ENCODE assay signal across 8 cellular contexts in genomic region chr19:39430675-39431593, GRCh38. TPM values are rescaled to one million over a fixed set of nuclear protein-coding genes. Genes with fewer than 3 reads are reported as not detected.
A peak's percentile ranks its signal among the peaks of the same experiment; 100 is the strongest.
DNase-seq lines count a peak whose midpoint lies in the region; ATAC-seq and TF ChIP-seq lines count a peak whose summit lies in the region.

No MANE protein-coding gene starts in this region.

- H3K36me3 ChIP-seq in CD8-positive, alpha-beta memory T cell (ENCODE audit: insufficient read depth, low read length): peaks cover 27% of the 10 kb centered on the region

- H3K27ac Mint-ChIP-seq in CD8-positive, alpha-beta memory T cell: peak overlapping the region; percentile 17 to 95 (median 82)
- H3K27ac Mint-ChIP-seq in activated naive CD4-positive, alpha-beta T cell treated with anti-CD3 and anti-CD28 coated beads, Interleukin-2, amount 50 U/mL, for 72 hours: peak overlapping the region; percentile 96 to 98
- peak overlapping the region; percentile 97 for H3K27ac Mint-ChIP-seq in stimulated activated effector memory CD8-positive, alpha-beta T cell treated with anti-CD3 and anti-CD28 coated beads, Interleukin-12 subunit alpha, Interleukin-12 subunit beta, amount 100 ng/mL, for 72 hours

- peak overlapping the region; percentile 62 for H3K27ac ChIP-seq in CD8-positive, alpha-beta memory T cell (ENCODE audit: low read depth, low read length)

- no peaks in the 10 kb centered on the region for H3K9me3 ChIP-seq in CD8-positive, alpha-beta memory T cell (ENCODE audit: low read length)

- peaks cover 0 to 2% (median 0%) of the 10 kb centered on the region in 5 donors for H3K9me3 Mint-ChIP-seq in CD8-positive, alpha-beta memory T cell
- no peaks in the 10 kb centered on the region for H3K9me3 Mint-ChIP-seq in activated naive CD4-positive, alpha-beta T cell treated with anti-CD3 and anti-CD28 coated beads, Interleukin-2, amount 50 U/mL, for 72 hours
- H3K9me3 Mint-ChIP-seq in stimulated activated effector memory CD8-positive, alpha-beta T cell treated with anti-CD3 and anti-CD28 coated beads, Interleukin-12 subunit alpha, Interleukin-12 subunit beta, amount 100 ng/mL, for 72 hours: no peaks in the 10 kb centered on the region

- ATAC-seq in activated naive CD4-positive, alpha-beta T cell treated with anti-CD3 and anti-CD28 coated beads, Interleukin-2, amount 50 U/mL, for 72 hours: peak; percentile 75 to 76
- ATAC-seq in stimulated activated effector memory CD8-positive, alpha-beta T cell treated with anti-CD3 and anti-CD28 coated beads, Interleukin-12 subunit alpha, Interleukin-12 subunit beta, amount 100 ng/mL, for 72 hours: peak; percentile 85

- peaks cover 6 to 45% (median 13%) of the 10 kb centered on the region in 3 donors for H3K36me3 Mint-ChIP-seq in CD8-positive, alpha-beta memory T cell
- H3K36me3 Mint-ChIP-seq in activated naive CD4-positive, alpha-beta T cell treated with anti-CD3 and anti-CD28 coated beads, Interleukin-2, amount 50 U/mL, for 72 hours: peaks cover 32 to 34% of the 10 kb centered on the region in 2 donors
- peaks cover 60% of the 10 kb centered on the region for H3K36me3 Mint-ChIP-seq in stimulated activated effector memory CD8-positive, alpha-beta T cell treated with anti-CD3 and anti-CD28 coated beads, Interleukin-12 subunit alpha, Interleukin-12 subunit beta, amount 100 ng/mL, for 72 hours

- H3K27me3 ChIP-seq in CD8-positive, alpha-beta memory T cell (ENCODE audit: insufficient read depth, low read length, poor library complexity, severe bottlenecking): no peaks in the 10 kb centered on the region

- peaks cover 30 to 47% (median 35%) of the 10 kb centered on the region in 3 donors for H3K4me1 Mint-ChIP-seq in CD8-positive, alpha-beta memory T cell
- peaks cover 53% of the 10 kb centered on the region for H3K4me1 Mint-ChIP-seq in stimulated activated effector memory CD8-positive, alpha-beta T cell treated with anti-CD3 and anti-CD28 coated beads, Interleukin-12 subunit alpha, Interleukin-12 subunit beta, amount 100 ng/mL, for 72 hours

- peak in 4 of 5 donors; percentile 53 to 88 (median 68) for DNase-seq in CD8-positive, alpha-beta memory T cell
- DNase-seq in HFF-Myc (ENCODE audit: extremely low read depth, low read depth) (peak; percentile 83), SHP77 (lab: John Stamatoyannopoulos, UW) (peak; percentile 77 to 79), kidney tubule cell (ENCODE audit: low spot score) (peak; percentile 63), NCI-H2196 treated with DMSO at 0.1 percent for 48 hours (lab: John Stamatoyannopoulos, UW; ENCODE audit: unreplicated experiment) (no peak), NCI-H128 (lab: John Stamatoyannopoulos, UW; ENCODE audit: unreplicated experiment) (no peak)
- DNase-seq in activated naive CD4-positive, alpha-beta T cell treated with anti-CD3 and anti-CD28 coated beads, Interleukin-2, amount 50 U/mL, for 72 hours (ENCODE audit: low spot score in 2 of 2): peak; percentile 69 to 83
- peak in 1 of 2 donors; percentile 89 for DNase-seq in stimulated activated effector memory CD8-positive, alpha-beta T cell treated with anti-CD3 and anti-CD28 coated beads, Interleukin-12 subunit alpha, Interleukin-12 subunit beta, amount 100 ng/mL, for 72 hours (ENCODE audit: low spot score in 2 of 2)

- H3K27me3 Mint-ChIP-seq in CD8-positive, alpha-beta memory T cell: peaks cover 0 to 4% of the 10 kb centered on the region in 2 donors

- H3K4me3 ChIP-seq in CD8-positive, alpha-beta memory T cell (ENCODE audit: low read length): no peak overlapping the region
- no peak overlapping the region for H3K4me3 ChIP-seq in HFF-Myc (replicated peaks; ENCODE audit: low read depth, low read length)

- POLR2A ChIA-PET in CD8-positive, alpha-beta memory T cell (lab: Charles Lee): interaction anchor here (1.8 kb wide), 1 partner anchor 39 kb away, joined by 9 read pairs; the partner anchor contains the start of genes MED29 and PAF1

- TF ChIP-seq CTCF in HFF-Myc (IDR thresholded peaks at IDR 0.05; ENCODE audit: low read depth, low read length, missing control alignments): no peak

- CTCF ChIA-PET in CD8-positive, alpha-beta memory T cell (lab: Charles Lee): interaction anchor here (1.6 kb wide), 1 partner anchor 19 kb away, joined by 3 read pairs; the partner anchor contains the start of gene PLEKHG2

- H3K4me1 ChIP-seq in CD8-positive, alpha-beta memory T cell (ENCODE audit: insufficient read depth, low read length): peaks cover 20% of the 10 kb centered on the region

- H3K4me3 Mint-ChIP-seq in CD8-positive, alpha-beta memory T cell: peak overlapping the region in 5 of 7 donors; percentile 8 to 64 (median 19)
- H3K4me3 Mint-ChIP-seq in stimulated activated effector memory CD8-positive, alpha-beta T cell treated with anti-CD3 and anti-CD28 coated beads, Interleukin-12 subunit alpha, Interleukin-12 subunit beta, amount 100 ng/mL, for 72 hours: peak overlapping the region; percentile 63

RNA-seq across cellular contexts. Expression of gene RPS16, which starts 4.8 kb away (rescaled TPM):
- total RNA-seq in CD8-positive, alpha-beta memory T cell: 1,000 to 10,000 TPM; 2,654 to 2,668 TPM
- 1,795 TPM for polyA plus RNA-seq in CD8-positive, alpha-beta memory T cell
- 1,000 to 10,000 TPM; 3,128 to 3,624 TPM for total RNA-seq in activated naive CD4-positive, alpha-beta T cell treated with anti-CD3 and anti-CD28 coated beads, Interleukin-2, amount 50 U/mL, for 72 hours

RNA-seq across cellular contexts. Expression of gene SUPT5H, which starts 14.4 kb away (rescaled TPM):
- 100 to 1,000 TPM; 190 to 196 TPM for total RNA-seq in CD8-positive, alpha-beta memory T cell
- polyA plus RNA-seq in CD8-positive, alpha-beta memory T cell: 115 TPM
- 100 to 1,000 TPM; 197 to 211 TPM for total RNA-seq in activated naive CD4-positive, alpha-beta T cell treated with anti-CD3 and anti-CD28 coated beads, Interleukin-2, amount 50 U/mL, for 72 hours

RNA-seq across cellular contexts. Expression of gene PLEKHG2, which starts 18.5 kb away (rescaled TPM):
- 10 to 100 TPM; 35.2 to 36.4 TPM for total RNA-seq in CD8-positive, alpha-beta memory T cell
- 4.0 TPM for polyA plus RNA-seq in CD8-positive, alpha-beta memory T cell
- 10 to 100 TPM; 52.4 to 55.6 TPM for total RNA-seq in activated naive CD4-positive, alpha-beta T cell treated with anti-CD3 and anti-CD28 coated beads, Interleukin-2, amount 50 U/mL, for 72 hours

RNA-seq across cellular contexts. Expression of gene ZFP36, which starts 24.3 kb away (rescaled TPM):
- 10 to 100 TPM; 32.8 to 36.4 TPM for total RNA-seq in CD8-positive, alpha-beta memory T cell
- polyA plus RNA-seq in CD8-positive, alpha-beta memory T cell: 355 TPM
- 100 to 1,000 TPM in 1 of 2 donors, 10 to 100 TPM in 1; 59.7 to 183 TPM for total RNA-seq in activated naive CD4-positive, alpha-beta T cell treated with anti-CD3 and anti-CD28 coated beads, Interleukin-2, amount 50 U/mL, for 72 hours

RNA-seq across cellular contexts. Expression of gene MED29, which starts 39.8 kb away (rescaled TPM):
- 10 to 100 TPM; 39.3 to 39.6 TPM for total RNA-seq in CD8-positive, alpha-beta memory T cell
- 56.8 TPM for polyA plus RNA-seq in CD8-positive, alpha-beta memory T cell
- total RNA-seq in activated naive CD4-positive, alpha-beta T cell treated with anti-CD3 and anti-CD28 coated beads, Interleukin-2, amount 50 U/mL, for 72 hours: 10 to 100 TPM; 22.2 to 23.6 TPM

Comparison
In these comparisons a context has a peak if more than half of its experiments do, and no peak if none do; other contexts are left out.
1. DNase-seq: peak in CD8-positive, alpha-beta memory T cell (4 of 5), HFF-Myc (single experiment), SHP77 (2 of 2), activated naive CD4-positive, alpha-beta T cell treated with anti-CD3 and anti-CD28 coated beads, Interleukin-2, amount 50 U/mL, for 72 hours (2 of 2) and kidney tubule cell (single experiment); none in NCI-H2196 treated with DMSO at 0.1 percent for 48 hours (single experiment) and NCI-H128 (single experiment).
2. Peak in every context shown above with its lines, with median percentiles within 50 percentile points of each other: H3K27ac Mint-ChIP-seq.